22 cellular contexts compared by ENCODE assay signal in the genomic region with DNA sequence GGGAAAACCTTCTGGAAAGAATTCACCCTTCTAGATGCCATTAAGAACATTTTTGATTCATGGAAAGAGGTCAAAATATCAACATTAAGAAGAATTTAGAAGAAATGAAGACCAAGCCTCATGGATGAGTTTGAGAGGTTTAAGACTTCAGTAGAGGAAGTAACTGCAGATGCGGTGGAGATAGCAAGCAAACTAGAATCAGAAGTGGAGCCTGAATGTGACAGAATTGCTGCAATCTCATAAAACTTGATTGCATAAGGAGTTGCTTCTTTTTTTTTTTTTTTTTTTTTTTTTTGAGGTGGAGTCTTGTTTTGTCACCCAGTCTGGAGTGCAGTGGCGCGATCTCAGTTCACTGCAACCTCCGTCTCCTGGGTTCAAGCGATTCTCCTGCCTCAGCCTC.
"Had no signal": no experiment of that assay in that cellular context is flagged by ENCODE, and none has a peak within 500 bp of the region (broad histone marks: within the 10 kb centered on the region; RNA-seq: fewer than 3 reads in every experiment).

No MANE protein-coding gene starts in this region.

- H3K4me1 ChIP-seq: gastroesophageal sphincter, left ventricle myocardium inferior, neural progenitor cell, testis had no signal

- H3K9ac ChIP-seq: neural progenitor cell had no signal

- H3K27ac ChIP-seq: coronary artery, gastroesophageal sphincter, left ventricle myocardium inferior, neural progenitor cell, testis, VCaP had no signal

- H3K9me3 ChIP-seq: testis had no signal

- H3K36me3 ChIP-seq: gastroesophageal sphincter, left ventricle myocardium inferior, neural progenitor cell had no signal

- H3K4me3 ChIP-seq: coronary artery, gastroesophageal sphincter, left ventricle myocardium inferior, neural progenitor cell, testis had no signal

- H3K27me3 ChIP-seq: gastroesophageal sphincter, neural progenitor cell, testis had no signal

- H2AFZ ChIP-seq: neural progenitor cell had no signal

- H3K4me2 ChIP-seq: neural progenitor cell had no signal

- ATAC-seq: activated CD4-positive, CD25-positive, alpha-beta regulatory T cell treated with anti-CD3 and anti-CD28 coated beads, Interleukin-2, amount 50 U/mL, for 24 hours; activated CD8-positive, alpha-beta T cell treated with anti-CD3 and anti-CD28 coated beads, Interleukin-2, amount 10 ng/mL, durations not matched to agents 7 days and 5 days; activated naive CD8-positive, alpha-beta T cell treated with anti-CD3 and anti-CD28 coated beads, Interleukin-2, amount 50 U/mL, for 24 hours; gastroesophageal sphincter; naive thymus-derived CD8-positive, alpha-beta T cell had no signal

- DNase-seq: activated CD4-positive, alpha-beta T cell treated with anti-CD3 and anti-CD28 coated beads, Interleukin-2, amount 50 U/mL, for 1 hour; activated CD8-positive, alpha-beta T cell treated with anti-CD3 and anti-CD28 coated beads, Interleukin-2, amount 10 ng/mL, durations not matched to agents 7 days and 5 days; activated gamma-delta T cell; activated naive CD4-positive, alpha-beta T cell treated with anti-CD3 and anti-CD28 coated beads, Interleukin-2, amount 50 U/mL, for 16 hours; activated naive CD8-positive, alpha-beta T cell treated with anti-CD3 and anti-CD28 coated beads, Interleukin-2, amount 50 U/mL, for 24 hours; cerebellar nuclear complex; endodermal cell; head of caudate nucleus; hypothalamus; left ventricle myocardium inferior; naive thymus-derived CD8-positive, alpha-beta T cell; retina; stimulated activated CD4-positive, alpha-beta T cell treated with anti-CD3 and anti-CD28 coated beads, Interleukin-2, amount 100 ng/mL, for 48 hours; stimulated activated CD8-positive, alpha-beta memory T cell treated with anti-CD3 and anti-CD28 coated beads, Interleukin-4, amount 100 ng/mL, for 48 hours; stimulated activated naive CD4-positive, alpha-beta T cell; testis; trophoblast cell had no signal
